In the genomic region with DNA sequence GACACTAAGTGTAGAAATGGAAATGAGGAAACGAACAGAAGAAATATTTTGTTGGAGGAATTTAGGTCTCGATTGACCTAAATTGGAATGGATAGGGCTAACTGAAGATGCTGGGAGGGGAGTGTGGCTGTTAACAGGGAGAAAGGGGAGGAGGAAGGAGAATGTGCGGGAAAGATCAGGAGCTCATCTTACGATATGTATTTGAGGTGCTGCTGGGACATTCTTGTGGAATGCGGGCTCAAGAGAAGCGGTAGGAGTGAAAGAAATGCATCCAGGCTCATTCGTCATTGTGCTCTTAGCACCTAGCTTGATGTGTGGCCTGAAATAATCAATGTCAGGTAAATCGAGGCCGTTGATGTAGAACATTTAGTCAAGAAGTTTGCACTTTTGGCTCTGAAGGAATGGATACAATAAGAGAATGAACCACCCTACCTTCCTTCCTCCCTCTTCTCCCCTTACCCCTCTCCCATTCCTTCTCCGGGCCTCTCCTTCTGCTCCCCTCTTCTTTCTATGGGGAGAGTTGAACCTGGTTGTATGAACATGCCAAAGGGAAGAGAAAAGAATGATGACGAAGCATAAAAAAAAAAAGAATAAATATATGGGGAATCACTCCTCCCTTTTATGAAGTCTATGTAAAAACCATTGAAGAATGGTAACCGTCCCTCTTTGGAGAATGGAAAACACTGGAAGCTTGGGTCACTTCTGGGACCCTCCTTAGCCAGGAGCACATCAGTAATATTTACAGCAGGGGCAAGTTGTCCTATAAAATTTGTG, we compare ENCODE assay signal across 1 cellular context.
TF ChIP-seq lines count a peak whose summit lies in the region.

No MANE protein-coding gene starts in this region.

TF ChIP-seq in GM23338, 12 proteins besides CTCF, POLR2A, EP300 and RAD21 (continued from another document):
- TF ChIP-seq, protein P1, sequence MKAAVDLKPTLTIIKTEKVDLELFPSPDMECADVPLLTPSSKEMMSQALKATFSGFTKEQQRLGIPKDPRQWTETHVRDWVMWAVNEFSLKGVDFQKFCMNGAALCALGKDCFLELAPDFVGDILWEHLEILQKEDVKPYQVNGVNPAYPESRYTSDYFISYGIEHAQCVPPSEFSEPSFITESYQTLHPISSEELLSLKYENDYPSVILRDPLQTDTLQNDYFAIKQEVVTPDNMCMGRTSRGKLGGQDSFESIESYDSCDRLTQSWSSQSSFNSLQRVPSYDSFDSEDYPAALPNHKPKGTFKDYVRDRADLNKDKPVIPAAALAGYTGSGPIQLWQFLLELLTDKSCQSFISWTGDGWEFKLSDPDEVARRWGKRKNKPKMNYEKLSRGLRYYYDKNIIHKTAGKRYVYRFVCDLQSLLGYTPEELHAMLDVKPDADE (IDR thresholded peaks at IDR 0.05): no peak
- TF ChIP-seq, protein P2, sequence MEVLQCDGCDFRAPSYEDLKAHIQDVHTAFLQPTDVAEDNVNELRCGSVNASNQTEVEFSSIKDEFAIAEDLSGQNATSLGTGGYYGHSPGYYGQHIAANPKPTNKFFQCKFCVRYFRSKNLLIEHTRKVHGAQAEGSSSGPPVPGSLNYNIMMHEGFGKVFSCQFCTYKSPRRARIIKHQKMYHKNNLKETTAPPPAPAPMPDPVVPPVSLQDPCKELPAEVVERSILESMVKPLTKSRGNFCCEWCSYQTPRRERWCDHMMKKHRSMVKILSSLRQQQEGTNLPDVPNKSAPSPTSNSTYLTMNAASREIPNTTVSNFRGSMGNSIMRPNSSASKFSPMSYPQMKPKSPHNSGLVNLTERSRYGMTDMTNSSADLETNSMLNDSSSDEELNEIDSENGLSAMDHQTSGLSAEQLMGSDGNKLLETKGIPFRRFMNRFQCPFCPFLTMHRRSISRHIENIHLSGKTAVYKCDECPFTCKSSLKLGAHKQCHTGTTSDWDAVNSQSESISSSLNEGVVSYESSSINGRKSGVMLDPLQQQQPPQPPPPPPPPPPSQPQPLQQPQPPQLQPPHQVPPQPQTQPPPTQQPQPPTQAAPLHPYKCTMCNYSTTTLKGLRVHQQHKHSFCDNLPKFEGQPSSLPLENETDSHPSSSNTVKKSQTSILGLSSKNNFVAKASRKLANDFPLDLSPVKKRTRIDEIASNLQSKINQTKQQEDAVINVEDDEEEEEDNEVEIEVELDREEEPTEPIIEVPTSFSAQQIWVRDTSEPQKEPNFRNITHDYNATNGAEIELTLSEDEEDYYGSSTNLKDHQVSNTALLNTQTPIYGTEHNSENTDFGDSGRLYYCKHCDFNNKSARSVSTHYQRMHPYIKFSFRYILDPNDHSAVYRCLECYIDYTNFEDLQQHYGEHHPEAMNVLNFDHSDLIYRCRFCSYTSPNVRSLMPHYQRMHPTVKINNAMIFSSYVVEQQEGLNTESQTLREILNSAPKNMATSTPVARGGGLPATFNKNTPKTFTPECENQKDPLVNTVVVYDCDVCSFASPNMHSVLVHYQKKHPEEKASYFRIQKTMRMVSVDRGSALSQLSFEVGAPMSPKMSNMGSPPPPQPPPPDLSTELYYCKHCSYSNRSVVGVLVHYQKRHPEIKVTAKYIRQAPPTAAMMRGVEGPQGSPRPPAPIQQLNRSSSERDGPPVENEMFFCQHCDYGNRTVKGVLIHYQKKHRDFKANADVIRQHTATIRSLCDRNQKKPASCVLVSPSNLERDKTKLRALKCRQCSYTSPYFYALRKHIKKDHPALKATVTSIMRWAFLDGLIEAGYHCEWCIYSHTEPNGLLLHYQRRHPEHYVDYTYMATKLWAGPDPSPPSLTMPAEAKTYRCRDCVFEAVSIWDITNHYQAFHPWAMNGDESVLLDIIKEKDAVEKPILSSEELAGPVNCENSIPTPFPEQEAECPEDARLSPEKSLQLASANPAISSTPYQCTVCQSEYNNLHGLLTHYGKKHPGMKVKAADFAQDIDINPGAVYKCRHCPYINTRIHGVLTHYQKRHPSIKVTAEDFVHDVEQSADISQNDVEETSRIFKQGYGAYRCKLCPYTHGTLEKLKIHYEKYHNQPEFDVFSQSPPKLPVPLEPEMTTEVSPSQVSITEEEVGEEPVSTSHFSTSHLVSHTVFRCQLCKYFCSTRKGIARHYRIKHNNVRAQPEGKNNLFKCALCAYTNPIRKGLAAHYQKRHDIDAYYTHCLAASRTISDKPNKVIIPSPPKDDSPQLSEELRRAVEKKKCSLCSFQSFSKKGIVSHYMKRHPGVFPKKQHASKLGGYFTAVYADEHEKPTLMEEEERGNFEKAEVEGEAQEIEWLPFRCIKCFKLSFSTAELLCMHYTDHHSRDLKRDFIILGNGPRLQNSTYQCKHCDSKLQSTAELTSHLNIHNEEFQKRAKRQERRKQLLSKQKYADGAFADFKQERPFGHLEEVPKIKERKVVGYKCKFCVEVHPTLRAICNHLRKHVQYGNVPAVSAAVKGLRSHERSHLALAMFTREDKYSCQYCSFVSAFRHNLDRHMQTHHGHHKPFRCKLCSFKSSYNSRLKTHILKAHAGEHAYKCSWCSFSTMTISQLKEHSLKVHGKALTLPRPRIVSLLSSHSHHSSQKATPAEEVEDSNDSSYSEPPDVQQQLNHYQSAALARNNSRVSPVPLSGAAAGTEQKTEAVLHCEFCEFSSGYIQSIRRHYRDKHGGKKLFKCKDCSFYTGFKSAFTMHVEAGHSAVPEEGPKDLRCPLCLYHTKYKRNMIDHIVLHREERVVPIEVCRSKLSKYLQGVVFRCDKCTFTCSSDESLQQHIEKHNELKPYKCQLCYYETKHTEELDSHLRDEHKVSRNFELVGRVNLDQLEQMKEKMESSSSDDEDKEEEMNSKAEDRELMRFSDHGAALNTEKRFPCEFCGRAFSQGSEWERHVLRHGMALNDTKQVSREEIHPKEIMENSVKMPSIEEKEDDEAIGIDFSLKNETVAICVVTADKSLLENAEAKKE (CRISPR knock-in tag; IDR thresholded peaks at IDR 0.05): no peak; the same call in 1 of the 2 replicates
- TF ChIP-seq, protein P3, sequence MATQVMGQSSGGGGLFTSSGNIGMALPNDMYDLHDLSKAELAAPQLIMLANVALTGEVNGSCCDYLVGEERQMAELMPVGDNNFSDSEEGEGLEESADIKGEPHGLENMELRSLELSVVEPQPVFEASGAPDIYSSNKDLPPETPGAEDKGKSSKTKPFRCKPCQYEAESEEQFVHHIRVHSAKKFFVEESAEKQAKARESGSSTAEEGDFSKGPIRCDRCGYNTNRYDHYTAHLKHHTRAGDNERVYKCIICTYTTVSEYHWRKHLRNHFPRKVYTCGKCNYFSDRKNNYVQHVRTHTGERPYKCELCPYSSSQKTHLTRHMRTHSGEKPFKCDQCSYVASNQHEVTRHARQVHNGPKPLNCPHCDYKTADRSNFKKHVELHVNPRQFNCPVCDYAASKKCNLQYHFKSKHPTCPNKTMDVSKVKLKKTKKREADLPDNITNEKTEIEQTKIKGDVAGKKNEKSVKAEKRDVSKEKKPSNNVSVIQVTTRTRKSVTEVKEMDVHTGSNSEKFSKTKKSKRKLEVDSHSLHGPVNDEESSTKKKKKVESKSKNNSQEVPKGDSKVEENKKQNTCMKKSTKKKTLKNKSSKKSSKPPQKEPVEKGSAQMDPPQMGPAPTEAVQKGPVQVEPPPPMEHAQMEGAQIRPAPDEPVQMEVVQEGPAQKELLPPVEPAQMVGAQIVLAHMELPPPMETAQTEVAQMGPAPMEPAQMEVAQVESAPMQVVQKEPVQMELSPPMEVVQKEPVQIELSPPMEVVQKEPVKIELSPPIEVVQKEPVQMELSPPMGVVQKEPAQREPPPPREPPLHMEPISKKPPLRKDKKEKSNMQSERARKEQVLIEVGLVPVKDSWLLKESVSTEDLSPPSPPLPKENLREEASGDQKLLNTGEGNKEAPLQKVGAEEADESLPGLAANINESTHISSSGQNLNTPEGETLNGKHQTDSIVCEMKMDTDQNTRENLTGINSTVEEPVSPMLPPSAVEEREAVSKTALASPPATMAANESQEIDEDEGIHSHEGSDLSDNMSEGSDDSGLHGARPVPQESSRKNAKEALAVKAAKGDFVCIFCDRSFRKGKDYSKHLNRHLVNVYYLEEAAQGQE (IDR thresholded peaks at IDR 0.05; ENCODE audit: unreplicated experiment): no peak
- TF ChIP-seq CREB1 (CRISPR knock-in tag; IDR thresholded peaks at IDR 0.05; ENCODE audit: low read depth) (no peak), NANOG (IDR thresholded peaks at IDR 0.05; ENCODE audit: borderline replicate concordance) (no peak), ZNF114 (CRISPR knock-in tag; IDR thresholded peaks at IDR 0.05) (no peak), STAT1 (IDR thresholded peaks at IDR 0.05; ENCODE audit: unreplicated experiment) (no peak)
